17 cellular contexts compared by ENCODE assay signal in the genomic region with DNA sequence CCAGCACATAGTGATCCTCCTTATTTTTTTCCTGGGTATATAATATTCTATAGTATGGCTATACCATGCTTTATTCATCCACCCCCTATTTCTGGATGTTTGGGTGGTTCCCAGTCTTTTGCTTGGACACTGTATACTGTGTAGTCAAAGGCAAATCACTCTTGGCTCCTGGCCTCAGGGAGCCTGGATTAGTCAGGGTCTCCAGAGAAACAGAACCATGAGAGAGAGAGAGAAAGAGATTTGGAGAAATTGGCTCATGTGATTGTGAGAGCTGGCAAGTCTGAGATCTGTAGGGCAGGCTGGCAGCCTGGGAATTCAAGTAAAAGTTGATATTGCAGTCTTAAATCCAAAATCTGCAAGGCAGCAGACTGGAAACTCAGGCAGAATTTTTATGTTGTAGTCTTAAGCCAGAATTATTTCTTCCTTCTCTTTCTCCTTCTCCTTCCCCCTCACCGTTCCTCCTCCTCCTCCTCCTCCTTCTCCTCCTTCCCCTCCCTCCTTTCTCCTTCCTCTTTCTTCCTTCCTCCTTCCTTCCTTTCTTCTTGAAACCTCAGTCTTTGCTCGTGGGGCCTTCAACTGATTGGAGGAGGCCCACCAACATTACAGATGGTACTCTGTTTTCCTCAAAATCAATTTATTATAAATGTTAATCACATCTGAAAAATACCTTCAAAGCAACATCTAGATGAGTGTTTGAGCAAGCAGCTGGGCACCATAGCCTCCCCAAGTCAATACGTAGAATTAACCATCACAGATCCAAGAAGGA.
"Had no signal": no experiment of that assay in that cellular context is flagged by ENCODE, and none has a peak within 500 bp of the region (broad histone marks: within the 10 kb centered on the region; RNA-seq: fewer than 3 reads in every experiment).

No MANE protein-coding gene starts in this region.

- H3K27me3 ChIP-seq: colonic mucosa, esophagus muscularis mucosa, gastrocnemius medialis, heart left ventricle, transverse colon had no signal

- H3K36me3 ChIP-seq: colonic mucosa, gastrocnemius medialis, transverse colon had no signal

- H3K9me3 ChIP-seq: colonic mucosa, esophagus muscularis mucosa, gastrocnemius medialis, heart left ventricle, transverse colon had no signal

- H3K27ac ChIP-seq: colonic mucosa, esophagus muscularis mucosa, gastrocnemius medialis, heart left ventricle, transverse colon had no signal

- H3K4me1 ChIP-seq: colonic mucosa, transverse colon had no signal

- DNase-seq: activated CD4-positive, alpha-beta T cell treated with anti-CD3 and anti-CD28 coated beads for 1 hour; activated CD4-positive, alpha-beta T cell treated with anti-CD3 and anti-CD28 coated beads, Interleukin-2, amount 50 U/mL, for 48 hours; activated naive CD4-positive, alpha-beta T cell treated with anti-CD3 and anti-CD28 coated beads for 36 hours; activated naive CD8-positive, alpha-beta T cell treated with anti-CD3 and anti-CD28 coated beads, Interleukin-2, amount 50 U/mL, for 24 hours; colonic mucosa; gastrocnemius medialis; immature natural killer cell; left colon; naive thymus-derived CD8-positive, alpha-beta T cell; T-cell; T1000; transverse colon had no signal

- ATAC-seq: activated naive CD8-positive, alpha-beta T cell treated with anti-CD3 and anti-CD28 coated beads, Interleukin-2, amount 50 U/mL, for 24 hours; activated T-helper 17 cell treated with anti-CD3 and anti-CD28 coated beads, Interleukin-2, amount 50 U/mL, for 72 hours; gastrocnemius medialis; heart left ventricle; left colon; naive thymus-derived CD8-positive, alpha-beta T cell; stimulated activated effector memory CD8-positive, alpha-beta T cell treated with anti-CD3 and anti-CD28 coated beads, Interleukin-12 subunit alpha, Interleukin-12 subunit beta, amount 100 ng/mL, for 72 hours; T-cell had no signal

- H3K4me3 ChIP-seq: colonic mucosa, esophagus muscularis mucosa, gastrocnemius medialis, heart left ventricle, lung, transverse colon had no signal
